Comparison of ENCODE assay signal across 1 cellular context in the genomic region with DNA sequence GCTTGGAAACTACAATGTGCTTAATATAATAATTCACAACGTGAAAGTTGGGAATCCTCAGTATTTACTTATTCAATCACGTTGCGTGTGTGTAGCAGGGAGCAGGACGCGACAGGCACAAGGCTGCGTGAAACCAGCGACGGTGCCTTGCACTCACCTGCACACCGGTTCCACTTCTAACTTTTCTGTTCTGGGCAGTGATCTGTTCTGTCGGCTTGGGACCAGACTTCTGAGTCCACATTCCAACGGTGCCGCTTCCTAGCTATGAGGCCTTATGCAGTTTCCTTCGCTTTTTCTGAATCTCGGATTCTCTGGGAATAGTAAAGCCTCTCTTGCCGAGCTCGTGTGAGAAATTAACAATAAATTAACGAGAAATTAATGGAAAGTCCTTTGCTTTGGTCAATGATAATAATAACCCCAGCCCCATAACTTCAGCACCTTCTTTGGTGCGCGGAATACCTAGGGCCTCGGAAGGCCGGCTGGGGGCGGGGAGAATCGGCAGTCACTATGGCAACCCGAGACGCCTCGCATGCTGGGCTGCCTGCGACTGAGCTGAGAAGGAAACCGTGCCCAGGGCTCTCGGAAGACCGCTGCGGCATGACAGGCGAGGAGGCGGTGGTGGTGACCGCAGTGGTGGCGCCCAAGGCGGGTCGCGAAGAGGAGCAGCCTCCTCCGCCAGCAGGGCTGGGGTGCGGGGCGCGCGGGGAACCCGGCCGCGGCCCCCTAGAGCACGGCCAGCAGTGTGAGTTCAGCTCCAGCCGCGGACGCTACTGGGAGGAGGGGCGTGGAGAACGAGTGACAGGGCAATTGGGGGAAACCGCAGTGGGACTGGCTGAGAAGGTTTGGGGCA.
A peak's percentile ranks its signal among the peaks of the same experiment; 100 is the strongest.
TF ChIP-seq lines count a peak whose summit lies in the region.

A gene with protein sequence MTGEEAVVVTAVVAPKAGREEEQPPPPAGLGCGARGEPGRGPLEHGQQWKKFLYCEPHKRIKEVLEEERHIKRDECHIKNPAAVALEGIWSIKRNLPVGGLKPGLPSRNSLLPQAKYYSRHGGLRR (plus strand): TSS at position 530 of the 850 bp plus-strand sequence. CDS start 68 bp downstream, at position 598.

TF ChIP-seq in HepG2, 621 proteins besides CTCF, POLR2A, EP300 and RAD21 (continued from another document and continues in another):
- TF ChIP-seq, protein P1, sequence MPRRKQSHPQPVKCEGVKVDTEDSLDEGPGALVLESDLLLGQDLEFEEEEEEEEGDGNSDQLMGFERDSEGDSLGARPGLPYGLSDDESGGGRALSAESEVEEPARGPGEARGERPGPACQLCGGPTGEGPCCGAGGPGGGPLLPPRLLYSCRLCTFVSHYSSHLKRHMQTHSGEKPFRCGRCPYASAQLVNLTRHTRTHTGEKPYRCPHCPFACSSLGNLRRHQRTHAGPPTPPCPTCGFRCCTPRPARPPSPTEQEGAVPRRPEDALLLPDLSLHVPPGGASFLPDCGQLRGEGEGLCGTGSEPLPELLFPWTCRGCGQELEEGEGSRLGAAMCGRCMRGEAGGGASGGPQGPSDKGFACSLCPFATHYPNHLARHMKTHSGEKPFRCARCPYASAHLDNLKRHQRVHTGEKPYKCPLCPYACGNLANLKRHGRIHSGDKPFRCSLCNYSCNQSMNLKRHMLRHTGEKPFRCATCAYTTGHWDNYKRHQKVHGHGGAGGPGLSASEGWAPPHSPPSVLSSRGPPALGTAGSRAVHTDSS (CRISPR knock-in tag; conservative IDR thresholded peaks at IDR 0.05): no peak
- TF ChIP-seq SRY (CRISPR knock-in tag; IDR thresholded peaks at IDR 0.05): no peak
- TF ChIP-seq TP53 (CRISPR knock-in tag; conservative IDR thresholded peaks at IDR 0.05): no peak
- TF ChIP-seq MTA3 (CRISPR knock-in tag; IDR thresholded peaks at IDR 0.05): no peak
- TF ChIP-seq IRX3 (CRISPR knock-in tag; IDR thresholded peaks at IDR 0.05; ENCODE audit: borderline replicate concordance, low read depth): no peak
- 0 out of 2 replicates have a peak, but pooled peaks have one; percentile 37 for TF ChIP-seq MTA1 (CRISPR knock-in tag; IDR thresholded peaks at IDR 0.05; ENCODE audit: borderline replicate concordance)
- no peak for TF ChIP-seq EZH2 (conservative IDR thresholded peaks at IDR 0.05; ENCODE audit: low read depth, low read length)
- TF ChIP-seq ZNF614 (CRISPR knock-in tag; IDR thresholded peaks at IDR 0.05; ENCODE audit: borderline replicate concordance): no peak
- peak; percentile 53; the same call in 1 of the 2 replicates for TF ChIP-seq HOXA3 (CRISPR knock-in tag; IDR thresholded peaks at IDR 0.05)
- no peak for TF ChIP-seq AKAP8 (CRISPR knock-in tag; IDR thresholded peaks at IDR 0.05)
- TF ChIP-seq PHF21A (CRISPR knock-in tag; IDR thresholded peaks at IDR 0.05): peak; percentile 40; the same call in 1 of the 2 replicates
- TF ChIP-seq, protein P2, sequence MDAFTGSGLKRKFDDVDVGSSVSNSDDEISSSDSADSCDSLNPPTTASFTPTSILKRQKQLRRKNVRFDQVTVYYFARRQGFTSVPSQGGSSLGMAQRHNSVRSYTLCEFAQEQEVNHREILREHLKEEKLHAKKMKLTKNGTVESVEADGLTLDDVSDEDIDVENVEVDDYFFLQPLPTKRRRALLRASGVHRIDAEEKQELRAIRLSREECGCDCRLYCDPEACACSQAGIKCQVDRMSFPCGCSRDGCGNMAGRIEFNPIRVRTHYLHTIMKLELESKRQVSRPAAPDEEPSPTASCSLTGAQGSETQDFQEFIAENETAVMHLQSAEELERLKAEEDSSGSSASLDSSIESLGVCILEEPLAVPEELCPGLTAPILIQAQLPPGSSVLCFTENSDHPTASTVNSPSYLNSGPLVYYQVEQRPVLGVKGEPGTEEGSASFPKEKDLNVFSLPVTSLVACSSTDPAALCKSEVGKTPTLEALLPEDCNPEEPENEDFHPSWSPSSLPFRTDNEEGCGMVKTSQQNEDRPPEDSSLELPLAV (CRISPR knock-in tag; conservative IDR thresholded peaks at IDR 0.05; ENCODE audit: low read depth): no peak
- TF ChIP-seq CHD2 (IDR thresholded peaks at IDR 0.05; ENCODE audit: low read depth, low read length): no peak
- TF ChIP-seq FIP1L1 (IDR thresholded peaks at IDR 0.05; ENCODE audit: borderline replicate concordance, insufficient read depth, low read depth, low read length): no peak
- TF ChIP-seq, protein P3, sequence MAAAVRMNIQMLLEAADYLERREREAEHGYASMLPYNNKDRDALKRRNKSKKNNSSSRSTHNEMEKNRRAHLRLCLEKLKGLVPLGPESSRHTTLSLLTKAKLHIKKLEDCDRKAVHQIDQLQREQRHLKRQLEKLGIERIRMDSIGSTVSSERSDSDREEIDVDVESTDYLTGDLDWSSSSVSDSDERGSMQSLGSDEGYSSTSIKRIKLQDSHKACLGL (CRISPR knock-in tag; IDR thresholded peaks at IDR 0.05): peak; percentile 52; the same call in 1 of the 2 replicates
- no peak for TF ChIP-seq PRMT3 (CRISPR knock-in tag; IDR thresholded peaks at IDR 0.05; ENCODE audit: borderline replicate concordance, low read depth)
- no peak for TF ChIP-seq ATAD3A (CRISPR knock-in tag; IDR thresholded peaks at IDR 0.05)
- TF ChIP-seq POGZ (CRISPR knock-in tag; IDR thresholded peaks at IDR 0.05): peak; percentile 40; the same call in 1 of the 2 replicates
- TF ChIP-seq, protein P4, sequence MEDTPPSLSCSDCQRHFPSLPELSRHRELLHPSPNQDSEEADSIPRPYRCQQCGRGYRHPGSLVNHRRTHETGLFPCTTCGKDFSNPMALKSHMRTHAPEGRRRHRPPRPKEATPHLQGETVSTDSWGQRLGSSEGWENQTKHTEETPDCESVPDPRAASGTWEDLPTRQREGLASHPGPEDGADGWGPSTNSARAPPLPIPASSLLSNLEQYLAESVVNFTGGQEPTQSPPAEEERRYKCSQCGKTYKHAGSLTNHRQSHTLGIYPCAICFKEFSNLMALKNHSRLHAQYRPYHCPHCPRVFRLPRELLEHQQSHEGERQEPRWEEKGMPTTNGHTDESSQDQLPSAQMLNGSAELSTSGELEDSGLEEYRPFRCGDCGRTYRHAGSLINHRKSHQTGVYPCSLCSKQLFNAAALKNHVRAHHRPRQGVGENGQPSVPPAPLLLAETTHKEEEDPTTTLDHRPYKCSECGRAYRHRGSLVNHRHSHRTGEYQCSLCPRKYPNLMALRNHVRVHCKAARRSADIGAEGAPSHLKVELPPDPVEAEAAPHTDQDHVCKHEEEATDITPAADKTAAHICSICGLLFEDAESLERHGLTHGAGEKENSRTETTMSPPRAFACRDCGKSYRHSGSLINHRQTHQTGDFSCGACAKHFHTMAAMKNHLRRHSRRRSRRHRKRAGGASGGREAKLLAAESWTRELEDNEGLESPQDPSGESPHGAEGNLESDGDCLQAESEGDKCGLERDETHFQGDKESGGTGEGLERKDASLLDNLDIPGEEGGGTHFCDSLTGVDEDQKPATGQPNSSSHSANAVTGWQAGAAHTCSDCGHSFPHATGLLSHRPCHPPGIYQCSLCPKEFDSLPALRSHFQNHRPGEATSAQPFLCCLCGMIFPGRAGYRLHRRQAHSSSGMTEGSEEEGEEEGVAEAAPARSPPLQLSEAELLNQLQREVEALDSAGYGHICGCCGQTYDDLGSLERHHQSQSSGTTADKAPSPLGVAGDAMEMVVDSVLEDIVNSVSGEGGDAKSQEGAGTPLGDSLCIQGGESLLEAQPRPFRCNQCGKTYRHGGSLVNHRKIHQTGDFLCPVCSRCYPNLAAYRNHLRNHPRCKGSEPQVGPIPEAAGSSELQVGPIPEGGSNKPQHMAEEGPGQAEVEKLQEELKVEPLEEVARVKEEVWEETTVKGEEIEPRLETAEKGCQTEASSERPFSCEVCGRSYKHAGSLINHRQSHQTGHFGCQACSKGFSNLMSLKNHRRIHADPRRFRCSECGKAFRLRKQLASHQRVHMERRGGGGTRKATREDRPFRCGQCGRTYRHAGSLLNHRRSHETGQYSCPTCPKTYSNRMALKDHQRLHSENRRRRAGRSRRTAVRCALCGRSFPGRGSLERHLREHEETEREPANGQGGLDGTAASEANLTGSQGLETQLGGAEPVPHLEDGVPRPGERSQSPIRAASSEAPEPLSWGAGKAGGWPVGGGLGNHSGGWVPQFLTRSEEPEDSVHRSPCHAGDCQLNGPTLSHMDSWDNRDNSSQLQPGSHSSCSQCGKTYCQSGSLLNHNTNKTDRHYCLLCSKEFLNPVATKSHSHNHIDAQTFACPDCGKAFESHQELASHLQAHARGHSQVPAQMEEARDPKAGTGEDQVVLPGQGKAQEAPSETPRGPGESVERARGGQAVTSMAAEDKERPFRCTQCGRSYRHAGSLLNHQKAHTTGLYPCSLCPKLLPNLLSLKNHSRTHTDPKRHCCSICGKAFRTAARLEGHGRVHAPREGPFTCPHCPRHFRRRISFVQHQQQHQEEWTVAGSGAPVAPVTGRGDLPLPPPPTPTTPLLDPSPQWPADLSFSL (CRISPR knock-in tag; IDR thresholded peaks at IDR 0.05): no peak
- TF ChIP-seq, protein P5, sequence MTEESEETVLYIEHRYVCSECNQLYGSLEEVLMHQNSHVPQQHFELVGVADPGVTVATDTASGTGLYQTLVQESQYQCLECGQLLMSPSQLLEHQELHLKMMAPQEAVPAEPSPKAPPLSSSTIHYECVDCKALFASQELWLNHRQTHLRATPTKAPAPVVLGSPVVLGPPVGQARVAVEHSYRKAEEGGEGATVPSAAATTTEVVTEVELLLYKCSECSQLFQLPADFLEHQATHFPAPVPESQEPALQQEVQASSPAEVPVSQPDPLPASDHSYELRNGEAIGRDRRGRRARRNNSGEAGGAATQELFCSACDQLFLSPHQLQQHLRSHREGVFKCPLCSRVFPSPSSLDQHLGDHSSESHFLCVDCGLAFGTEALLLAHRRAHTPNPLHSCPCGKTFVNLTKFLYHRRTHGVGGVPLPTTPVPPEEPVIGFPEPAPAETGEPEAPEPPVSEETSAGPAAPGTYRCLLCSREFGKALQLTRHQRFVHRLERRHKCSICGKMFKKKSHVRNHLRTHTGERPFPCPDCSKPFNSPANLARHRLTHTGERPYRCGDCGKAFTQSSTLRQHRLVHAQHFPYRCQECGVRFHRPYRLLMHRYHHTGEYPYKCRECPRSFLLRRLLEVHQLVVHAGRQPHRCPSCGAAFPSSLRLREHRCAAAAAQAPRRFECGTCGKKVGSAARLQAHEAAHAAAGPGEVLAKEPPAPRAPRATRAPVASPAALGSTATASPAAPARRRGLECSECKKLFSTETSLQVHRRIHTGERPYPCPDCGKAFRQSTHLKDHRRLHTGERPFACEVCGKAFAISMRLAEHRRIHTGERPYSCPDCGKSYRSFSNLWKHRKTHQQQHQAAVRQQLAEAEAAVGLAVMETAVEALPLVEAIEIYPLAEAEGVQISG (CRISPR knock-in tag; IDR thresholded peaks at IDR 0.05): 0 out of 2 replicates have a peak, but pooled peaks have one; percentile 28
- TF ChIP-seq, protein P6, sequence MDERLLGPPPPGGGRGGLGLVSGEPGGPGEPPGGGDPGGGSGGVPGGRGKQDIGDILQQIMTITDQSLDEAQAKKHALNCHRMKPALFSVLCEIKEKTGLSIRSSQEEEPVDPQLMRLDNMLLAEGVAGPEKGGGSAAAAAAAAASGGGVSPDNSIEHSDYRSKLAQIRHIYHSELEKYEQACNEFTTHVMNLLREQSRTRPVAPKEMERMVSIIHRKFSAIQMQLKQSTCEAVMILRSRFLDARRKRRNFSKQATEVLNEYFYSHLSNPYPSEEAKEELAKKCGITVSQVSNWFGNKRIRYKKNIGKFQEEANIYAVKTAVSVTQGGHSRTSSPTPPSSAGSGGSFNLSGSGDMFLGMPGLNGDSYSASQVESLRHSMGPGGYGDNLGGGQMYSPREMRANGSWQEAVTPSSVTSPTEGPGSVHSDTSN (CRISPR knock-in tag; IDR thresholded peaks at IDR 0.05): no peak
- TF ChIP-seq TCF7 (IDR thresholded peaks at IDR 0.05; ENCODE audit: low read depth): no peak
- TF ChIP-seq ARNT2 (CRISPR knock-in tag; IDR thresholded peaks at IDR 0.05; ENCODE audit: low read depth): no peak
- TF ChIP-seq U2AF1 (optimal IDR thresholded peaks at IDR 0.05; ENCODE audit: low read depth, low read length): no peak
- TF ChIP-seq, protein P7, sequence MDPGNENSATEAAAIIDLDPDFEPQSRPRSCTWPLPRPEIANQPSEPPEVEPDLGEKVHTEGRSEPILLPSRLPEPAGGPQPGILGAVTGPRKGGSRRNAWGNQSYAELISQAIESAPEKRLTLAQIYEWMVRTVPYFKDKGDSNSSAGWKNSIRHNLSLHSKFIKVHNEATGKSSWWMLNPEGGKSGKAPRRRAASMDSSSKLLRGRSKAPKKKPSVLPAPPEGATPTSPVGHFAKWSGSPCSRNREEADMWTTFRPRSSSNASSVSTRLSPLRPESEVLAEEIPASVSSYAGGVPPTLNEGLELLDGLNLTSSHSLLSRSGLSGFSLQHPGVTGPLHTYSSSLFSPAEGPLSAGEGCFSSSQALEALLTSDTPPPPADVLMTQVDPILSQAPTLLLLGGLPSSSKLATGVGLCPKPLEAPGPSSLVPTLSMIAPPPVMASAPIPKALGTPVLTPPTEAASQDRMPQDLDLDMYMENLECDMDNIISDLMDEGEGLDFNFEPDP (CRISPR knock-in tag; conservative IDR thresholded peaks at IDR 0.05): no peak
- no peak for TF ChIP-seq SRF (IDR thresholded peaks at IDR 0.05; ENCODE audit: low read depth, low read length)
- TF ChIP-seq, protein P8, sequence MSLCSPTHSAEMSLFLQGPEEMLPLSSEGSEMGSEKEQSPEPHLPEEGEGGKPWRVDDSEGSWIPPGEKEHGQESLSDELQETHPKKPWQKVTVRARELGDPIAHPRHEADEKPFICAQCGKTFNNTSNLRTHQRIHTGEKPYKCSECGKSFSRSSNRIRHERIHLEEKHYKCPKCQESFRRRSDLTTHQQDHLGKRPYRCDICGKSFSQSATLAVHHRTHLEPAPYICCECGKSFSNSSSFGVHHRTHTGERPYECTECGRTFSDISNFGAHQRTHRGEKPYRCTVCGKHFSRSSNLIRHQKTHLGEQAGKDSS (CRISPR knock-in tag; IDR thresholded peaks at IDR 0.05; ENCODE audit: borderline replicate concordance, low read depth): no peak
- TF ChIP-seq, protein P9, sequence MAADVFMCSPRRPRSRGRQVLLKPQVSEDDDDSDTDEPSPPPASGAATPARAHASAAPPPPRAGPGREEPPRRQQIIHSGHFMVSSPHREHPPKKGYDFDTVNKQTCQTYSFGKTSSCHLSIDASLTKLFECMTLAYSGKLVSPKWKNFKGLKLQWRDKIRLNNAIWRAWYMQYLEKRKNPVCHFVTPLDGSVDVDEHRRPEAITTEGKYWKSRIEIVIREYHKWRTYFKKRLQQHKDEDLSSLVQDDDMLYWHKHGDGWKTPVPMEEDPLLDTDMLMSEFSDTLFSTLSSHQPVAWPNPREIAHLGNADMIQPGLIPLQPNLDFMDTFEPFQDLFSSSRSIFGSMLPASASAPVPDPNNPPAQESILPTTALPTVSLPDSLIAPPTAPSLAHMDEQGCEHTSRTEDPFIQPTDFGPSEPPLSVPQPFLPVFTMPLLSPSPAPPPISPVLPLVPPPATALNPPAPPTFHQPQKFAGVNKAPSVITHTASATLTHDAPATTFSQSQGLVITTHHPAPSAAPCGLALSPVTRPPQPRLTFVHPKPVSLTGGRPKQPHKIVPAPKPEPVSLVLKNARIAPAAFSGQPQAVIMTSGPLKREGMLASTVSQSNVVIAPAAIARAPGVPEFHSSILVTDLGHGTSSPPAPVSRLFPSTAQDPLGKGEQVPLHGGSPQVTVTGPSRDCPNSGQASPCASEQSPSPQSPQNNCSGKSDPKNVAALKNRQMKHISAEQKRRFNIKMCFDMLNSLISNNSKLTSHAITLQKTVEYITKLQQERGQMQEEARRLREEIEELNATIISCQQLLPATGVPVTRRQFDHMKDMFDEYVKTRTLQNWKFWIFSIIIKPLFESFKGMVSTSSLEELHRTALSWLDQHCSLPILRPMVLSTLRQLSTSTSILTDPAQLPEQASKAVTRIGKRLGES (CRISPR knock-in tag; IDR thresholded peaks at IDR 0.05; ENCODE audit: borderline replicate concordance): no peak
- TF ChIP-seq, protein P10, sequence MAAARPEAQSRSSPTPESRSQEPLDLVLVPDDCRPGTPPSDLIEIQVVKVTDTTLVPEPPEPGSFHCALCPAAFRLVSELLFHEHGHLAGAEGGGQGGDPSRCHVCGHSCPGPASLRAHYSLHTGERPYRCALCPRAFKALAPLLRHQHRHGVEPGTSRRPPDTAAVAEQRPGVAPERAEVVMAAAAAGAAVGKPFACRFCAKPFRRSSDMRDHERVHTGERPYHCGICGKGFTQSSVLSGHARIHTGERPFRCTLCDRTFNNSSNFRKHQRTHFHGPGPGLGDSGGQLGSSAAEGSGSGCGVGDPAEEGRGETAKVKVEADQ (CRISPR knock-in tag; IDR thresholded peaks at IDR 0.05; ENCODE audit: borderline replicate concordance): no peak
- no peak for TF ChIP-seq ZNF121 (CRISPR knock-in tag; IDR thresholded peaks at IDR 0.05)
- no peak for TF ChIP-seq ZNF564 (CRISPR knock-in tag; IDR thresholded peaks at IDR 0.05)
